ENCODE assay signal across 1 cellular context in genomic region chr9:133892193-133892920, GRCh38.
TF ChIP-seq lines count a peak whose summit lies in the region.

No MANE protein-coding gene starts in this region.

TF ChIP-seq in HepG2, 621 proteins besides CTCF, POLR2A, EP300 and RAD21 (continued from another document and continues in another):
- TF ChIP-seq KIAA2018 (CRISPR knock-in tag; IDR thresholded peaks at IDR 0.05; ENCODE audit: borderline replicate concordance) (no peak; the same call in 1 of the 2 replicates), NAIF1 (CRISPR knock-in tag; IDR thresholded peaks at IDR 0.05; ENCODE audit: borderline replicate concordance) (peak; percentile 60; the same call in 1 of the 2 replicates), ZNF280D (CRISPR knock-in tag; IDR thresholded peaks at IDR 0.05) (peak; percentile 72; the same call in 1 of the 2 replicates), ARID4A (CRISPR knock-in tag; IDR thresholded peaks at IDR 0.05; ENCODE audit: borderline replicate concordance) (peak; percentile 88; the same call in 1 of the 2 replicates), KAT8 (CRISPR knock-in tag; IDR thresholded peaks at IDR 0.05) (peak; percentile 86), MLLT10 (CRISPR knock-in tag; IDR thresholded peaks at IDR 0.05) (no peak), HMGXB3 (CRISPR knock-in tag; IDR thresholded peaks at IDR 0.05; ENCODE audit: borderline replicate concordance) (peak; percentile 91; the same call in 1 of the 2 replicates), ZBED4 (CRISPR knock-in tag; IDR thresholded peaks at IDR 0.05; ENCODE audit: borderline replicate concordance) (peak; percentile 96), HMG20B (CRISPR knock-in tag; conservative IDR thresholded peaks at IDR 0.05) (peak; percentile 97), BCL6 (CRISPR knock-in tag; IDR thresholded peaks at IDR 0.05) (peak; percentile 90), NFAT5 (CRISPR knock-in tag; IDR thresholded peaks at IDR 0.05) (no peak), ZNF501 (CRISPR knock-in tag; IDR thresholded peaks at IDR 0.05) (peak; percentile 88)
